28 cellular contexts compared by ENCODE assay signal in genomic region chr4:59054110-59054509, GRCh38.
"Had no signal": no experiment of that assay in that cellular context is flagged by ENCODE, and none has a peak within 500 bp of the region (broad histone marks: within the 10 kb centered on the region; RNA-seq: fewer than 3 reads in every experiment).

No MANE protein-coding gene starts in this region.

- ATAC-seq: stimulated activated effector memory CD8-positive, alpha-beta T cell treated with anti-CD3 and anti-CD28 coated beads, Interleukin-12 subunit alpha, Interleukin-12 subunit beta, amount 100 ng/mL, for 72 hours; stimulated activated memory B cell treated with anti-CD40 and anti-IgM and Interleukin-4, amounts not matched to agents 10 μg/mL and 1 μg/mL and 100 μg/mL, for 72 hours; stimulated activated naive B cell treated with anti-CD40 and anti-IgM and Interleukin-4, amounts not matched to agents 10 μg/mL and 1 μg/mL and 100 μg/mL, for 72 hours; stimulated activated naive CD8-positive, alpha-beta T cell treated with anti-CD3 and anti-CD28 coated beads, Interleukin-15, amount 100 ng/mL, for 72 hours; stimulated activated naive CD8-positive, alpha-beta T cell treated with anti-CD3 and anti-CD28 coated beads, Interleukin-15, Interleukin-2, amounts not matched to agents 100 U/mL and 50 U/mL, for 24 hours; upper lobe of right lung had no signal

- H3K9me3 ChIP-seq: stomach, suprapubic skin, testis, thoracic aorta, thyroid gland, tibial artery, tibial nerve, transverse colon, upper lobe of left lung, upper lobe of right lung, uterus, vagina had no signal

- H3K9me3 Mint-ChIP-seq: stimulated activated memory B cell treated with anti-CD40 and anti-IgM and Interleukin-4, amounts not matched to agents 10 μg/mL and 1 μg/mL and 100 μg/mL, for 72 hours; stimulated activated naive B cell treated with anti-CD40 and anti-IgM and Interleukin-4, amounts not matched to agents 10 μg/mL and 1 μg/mL and 100 μg/mL, for 72 hours; stimulated activated naive CD8-positive, alpha-beta T cell treated with anti-CD3 and anti-CD28 coated beads, Interleukin-15, amount 100 ng/mL, for 72 hours had no signal

- H3K27me3 ChIP-seq: stomach, suprapubic skin, testis, thyroid gland, tibial artery, tibial nerve, transverse colon, upper lobe of left lung, upper lobe of right lung, uterus, vagina had no signal

- H3K27me3 Mint-ChIP-seq: stimulated activated memory B cell treated with anti-CD40 and anti-IgM and Interleukin-4, amounts not matched to agents 10 μg/mL and 1 μg/mL and 100 μg/mL, for 72 hours; stimulated activated naive B cell treated with anti-CD40 and anti-IgM and Interleukin-4, amounts not matched to agents 10 μg/mL and 1 μg/mL and 100 μg/mL, for 72 hours; stimulated activated naive CD8-positive, alpha-beta T cell treated with anti-CD3 and anti-CD28 coated beads, Interleukin-15, amount 100 ng/mL, for 72 hours; stimulated activated naive CD8-positive, alpha-beta T cell treated with anti-CD3 and anti-CD28 coated beads, Interleukin-15, Interleukin-2, amounts not matched to agents 100 ng/mL and 50 ng/mL, for 24 hours; type B pancreatic cell had no signal

- H3K27ac Mint-ChIP-seq: stimulated activated effector memory CD8-positive, alpha-beta T cell treated with anti-CD3 and anti-CD28 coated beads, Interleukin-12 subunit alpha, Interleukin-12 subunit beta, amount 100 ng/mL, for 72 hours; stimulated activated memory B cell treated with anti-CD40 and anti-IgM and Interleukin-4, amounts not matched to agents 10 μg/mL and 1 μg/mL and 100 μg/mL, for 72 hours; stimulated activated naive B cell treated with anti-CD40 and anti-IgM and Interleukin-4, amounts not matched to agents 10 μg/mL and 1 μg/mL and 100 μg/mL, for 72 hours; stimulated activated naive CD8-positive, alpha-beta T cell treated with anti-CD3 and anti-CD28 coated beads, Interleukin-15, amount 100 ng/mL, for 72 hours; stimulated activated naive CD8-positive, alpha-beta T cell treated with anti-CD3 and anti-CD28 coated beads, Interleukin-15, Interleukin-2, amounts not matched to agents 100 ng/mL and 50 ng/mL, for 24 hours; type B pancreatic cell had no signal

- H3K36me3 Mint-ChIP-seq: stimulated activated effector memory CD8-positive, alpha-beta T cell treated with anti-CD3 and anti-CD28 coated beads, Interleukin-12 subunit alpha, Interleukin-12 subunit beta, amount 100 ng/mL, for 72 hours; stimulated activated memory B cell treated with anti-CD40 and anti-IgM and Interleukin-4, amounts not matched to agents 10 μg/mL and 1 μg/mL and 100 μg/mL, for 72 hours; stimulated activated naive B cell treated with anti-CD40 and anti-IgM and Interleukin-4, amounts not matched to agents 10 μg/mL and 1 μg/mL and 100 μg/mL, for 72 hours; type B pancreatic cell had no signal

- H3K4me3 ChIP-seq: stomach, suprapubic skin, testis, thoracic aorta, thyroid gland, tibial artery, tibial nerve, transverse colon, upper lobe of left lung, upper lobe of right lung, uterus, vagina had no signal

- H3K27ac ChIP-seq: stomach, suprapubic skin, testis, thoracic aorta, thyroid gland, tibial artery, tibial nerve, transverse colon, upper lobe of left lung, upper lobe of right lung, uterus, vagina had no signal

- H3K4me1 Mint-ChIP-seq: stimulated activated effector memory CD8-positive, alpha-beta T cell treated with anti-CD3 and anti-CD28 coated beads, Interleukin-12 subunit alpha, Interleukin-12 subunit beta, amount 100 ng/mL, for 72 hours; stimulated activated memory B cell treated with anti-CD40 and anti-IgM and Interleukin-4, amounts not matched to agents 10 μg/mL and 1 μg/mL and 100 μg/mL, for 72 hours; stimulated activated naive B cell treated with anti-CD40 and anti-IgM and Interleukin-4, amounts not matched to agents 10 μg/mL and 1 μg/mL and 100 μg/mL, for 72 hours; stimulated activated naive CD8-positive, alpha-beta T cell treated with anti-CD3 and anti-CD28 coated beads, Interleukin-15, amount 100 ng/mL, for 72 hours had no signal

- H3K4me1 ChIP-seq: stomach, suprapubic skin, testis, thyroid gland, tibial artery, tibial nerve, transverse colon, upper lobe of left lung, upper lobe of right lung, uterus, vagina had no signal

- H3K36me3 ChIP-seq: stomach, suprapubic skin, thoracic aorta, thyroid gland, tibial artery, tibial nerve, transverse colon, upper lobe of left lung, upper lobe of right lung, uterus, vagina had no signal

- H3K4me3 Mint-ChIP-seq: stimulated activated effector memory CD8-positive, alpha-beta T cell treated with anti-CD3 and anti-CD28 coated beads, Interleukin-12 subunit alpha, Interleukin-12 subunit beta, amount 100 ng/mL, for 72 hours; stimulated activated memory B cell treated with anti-CD40 and anti-IgM and Interleukin-4, amounts not matched to agents 10 μg/mL and 1 μg/mL and 100 μg/mL, for 72 hours; stimulated activated naive B cell treated with anti-CD40 and anti-IgM and Interleukin-4, amounts not matched to agents 10 μg/mL and 1 μg/mL and 100 μg/mL, for 72 hours; stimulated activated naive CD8-positive, alpha-beta T cell treated with anti-CD3 and anti-CD28 coated beads, Interleukin-15, amount 100 ng/mL, for 72 hours; stimulated activated naive CD8-positive, alpha-beta T cell treated with anti-CD3 and anti-CD28 coated beads, Interleukin-15, Interleukin-2, amounts not matched to agents 100 ng/mL and 50 ng/mL, for 24 hours; type B pancreatic cell had no signal

- DNase-seq: stimulated activated CD4-positive, alpha-beta T cell treated with anti-CD3 and anti-CD28 coated beads, Interleukin-2, amount 100 ng/mL, for 48 hours; stimulated activated CD4-positive, alpha-beta T cell treated with anti-CD3 and anti-CD28 coated beads, Interleukin-4, amount 100 ng/mL, for 1 hour; stimulated activated CD4-positive, alpha-beta T cell treated with anti-CD3 and anti-CD28 coated beads, Interleukin-4, amount 100 ng/mL, for 24 hours; stimulated activated CD4-positive, alpha-beta T cell treated with anti-CD3 and anti-CD28 coated beads, Interleukin-4, amount 100 ng/mL, for 4 hours; stimulated activated CD8-positive, alpha-beta memory T cell treated with anti-CD3 and anti-CD28 coated beads, Interleukin-4, amount 100 ng/mL, for 48 hours; stimulated activated naive B cell treated with anti-CD40 and anti-IgM and Interleukin-4, amounts not matched to agents 10 μg/mL and 1 μg/mL and 100 μg/mL, for 72 hours; stimulated activated naive CD4-positive, alpha-beta T cell; stimulated activated naive CD4-positive, alpha-beta T cell treated with Interleukin-2 at 50 U/mL for 16 hours; stimulated activated naive CD8-positive, alpha-beta T cell treated with anti-CD3 and anti-CD28 coated beads, Interleukin-15, amount 100 ng/mL, for 72 hours; stimulated activated naive CD8-positive, alpha-beta T cell treated with anti-CD3 and anti-CD28 coated beads, Interleukin-15, Interleukin-2, amounts not matched to agents 100 U/mL and 50 U/mL, for 24 hours; stomach; substantia nigra; testis; thyroid gland; tibial artery; transverse colon; trophoblast cell; upper lobe of left lung; upper lobe of right lung; uterus had no signal
